Comparison of ENCODE assay signal across 17 cellular contexts in the genomic region with DNA sequence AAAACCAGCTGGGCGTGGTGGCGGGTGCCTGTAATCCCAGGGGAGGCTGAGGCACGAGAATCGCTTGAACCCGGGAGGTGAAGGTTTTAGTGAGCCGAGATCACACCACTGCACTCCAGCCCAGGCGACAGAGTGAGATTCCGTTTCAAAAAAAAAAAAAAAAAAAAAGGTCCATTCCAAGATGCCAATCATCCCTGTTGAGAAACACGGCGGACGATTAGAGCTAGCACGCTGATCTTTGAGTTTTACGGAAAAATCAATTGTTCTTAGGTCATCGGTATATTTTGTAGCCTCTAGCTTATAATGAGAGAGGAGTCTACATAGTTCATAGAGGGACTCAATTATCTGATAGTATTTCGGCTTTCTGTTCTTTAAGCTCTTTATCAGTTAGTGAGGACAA.
A peak's percentile ranks its signal among the peaks of the same experiment; 100 is the strongest.
DNase-seq lines count a peak whose midpoint lies in the region; ATAC-seq and TF ChIP-seq lines count a peak whose summit lies in the region.
"Had no signal": no experiment of that assay in that cellular context is flagged by ENCODE, and none has a peak within 500 bp of the region (broad histone marks: within the 10 kb centered on the region; RNA-seq: fewer than 3 reads in every experiment).

No MANE protein-coding gene starts in this region.

- no peak overlapping the region for H3K9ac ChIP-seq in stomach smooth muscle (ENCODE audit: low read length in 2 of 2)

- no peaks in the 10 kb centered on the region for H3K36me3 Mint-ChIP-seq in activated T-cell treated with anti-CD3 and anti-CD28 coated beads, Interleukin-2, amount 50 U/mL, for 24 hours (ENCODE audit: low read depth)
- H3K36me3 Mint-ChIP-seq in activated CD4-positive, alpha-beta memory T cell treated with anti-CD3 and anti-CD28 coated beads for 36 hours: no peaks in the 10 kb centered on the region

- H3K9me3 Mint-ChIP-seq in activated T-cell treated with anti-CD3 and anti-CD28 coated beads, Interleukin-2, amount 50 U/mL, for 24 hours: no peaks in the 10 kb centered on the region
- H3K9me3 Mint-ChIP-seq in activated CD4-positive, alpha-beta memory T cell treated with anti-CD3 and anti-CD28 coated beads for 36 hours: no peaks in the 10 kb centered on the region

- ATAC-seq in lower lobe of right lung (no peak), HG03045 (IDR thresholded peaks at IDR 0.05; ENCODE audit: unreplicated experiment) (no peak)

- H3K36me3 ChIP-seq in lower lobe of right lung (no peaks in the 10 kb centered on the region), stomach smooth muscle (ENCODE audit: control insufficient read depth in 2 of 2, insufficient read depth in 2 of 2, low read length in 2 of 2) (no peaks in the 10 kb centered on the region), brain microvascular endothelial cell (replicated peaks) (no peaks in the 10 kb centered on the region)
- H3K36me3 ChIP-seq: left lung had no signal

- H3K27me3 Mint-ChIP-seq in activated T-cell treated with anti-CD3 and anti-CD28 coated beads, Interleukin-2, amount 50 U/mL, for 24 hours: no peaks in the 10 kb centered on the region
- H3K27me3 Mint-ChIP-seq in activated CD4-positive, alpha-beta memory T cell treated with anti-CD3 and anti-CD28 coated beads for 36 hours: no peaks in the 10 kb centered on the region

- H3K9me3 ChIP-seq in lower lobe of right lung: no peaks in the 10 kb centered on the region
- no peaks in the 10 kb centered on the region for H3K9me3 ChIP-seq in stomach smooth muscle (ENCODE audit: control insufficient read depth in 2 of 2, low read length in 2 of 2)
- H3K9me3 ChIP-seq: left lung, mucosa of descending colon had no signal

- CTCF ChIA-PET in activated CD4-positive, alpha-beta memory T cell treated with anti-CD3 and anti-CD28 coated beads for 36 hours (lab: Charles Lee): interaction anchor here (0.6 to 3.4 kb wide), 8 partner anchors 10 to 416 kb away, joined by 3 to 27 read pairs (median 10); a partner anchor contains a TSS

- TF ChIP-seq CTCF in lower lobe of right lung (IDR thresholded peaks at IDR 0.05) (no peak), brain microvascular endothelial cell (IDR thresholded peaks at IDR 0.05; ENCODE audit: low read depth, low read length, missing control alignments) (no peak)

- H3K27me3 ChIP-seq in lower lobe of right lung (ENCODE audit: low read depth): no peaks in the 10 kb centered on the region
- no peaks in the 10 kb centered on the region for H3K27me3 ChIP-seq in stomach smooth muscle (ENCODE audit: control insufficient read depth in 1 of 2, insufficient read depth in 2 of 2, low read length in 2 of 2)
- H3K27me3 ChIP-seq in brain microvascular endothelial cell (replicated peaks): no peaks in the 10 kb centered on the region
- H3K27me3 ChIP-seq: left lung had no signal

- peaks cover 47% of the 10 kb centered on the region for H3K4me1 Mint-ChIP-seq in activated T-cell treated with anti-CD3 and anti-CD28 coated beads, Interleukin-2, amount 50 U/mL, for 24 hours (ENCODE audit: low read depth)
- peaks cover 49% of the 10 kb centered on the region for H3K4me1 Mint-ChIP-seq in activated CD4-positive, alpha-beta memory T cell treated with anti-CD3 and anti-CD28 coated beads for 36 hours (ENCODE audit: low read depth)

- H3K4me1 ChIP-seq in lower lobe of right lung: peaks cover 21% of the 10 kb centered on the region
- peaks cover 10% of the 10 kb centered on the region for H3K4me1 ChIP-seq in stomach smooth muscle (ENCODE audit: control insufficient read depth, insufficient read depth, low read length)

- DNase-seq in activated T-cell treated with anti-CD3 and anti-CD28 coated beads, Interleukin-2, amount 50 U/mL, for 24 hours: no peak
- DNase-seq in activated T-cell treated with anti-CD3 and anti-CD28 coated beads for 4 hours (no peak), lower lobe of right lung (no peak), brain microvascular endothelial cell (no peak), amygdala (lab: John Stamatoyannopoulos, UW) (no peak)
- DNase-seq in activated CD4-positive, alpha-beta memory T cell treated with anti-CD3 and anti-CD28 coated beads for 36 hours: no peak
- DNase-seq: DMS79, glutamatergic neuron, H7, left lung, NCI-H1105 treated with DMSO at 0.1 percent for 48 hours, NCI-H2107, NCI-H524 treated with DMSO at 0.1 percent for 48 hours had no signal

- POLR2A ChIA-PET in activated CD4-positive, alpha-beta memory T cell treated with anti-CD3 and anti-CD28 coated beads for 36 hours (lab: Charles Lee): interaction anchor here (0.8 to 1.4 kb wide), 4 partner anchors 9 to 327 kb away, joined by 4 to 6 read pairs (median 4); a partner anchor contains a TSS

- in situ Hi-C loops in brain microvascular endothelial cell (cut with HindIII; ENCODE audit: low pct_ligation_motif_present, low sequenced_read_pairs): no loop called here

- H3K4me3 ChIP-seq in lower lobe of right lung: no peak overlapping the region
- no peak overlapping the region for H3K4me3 ChIP-seq in stomach smooth muscle (ENCODE audit: low read length in 2 of 2)
- H3K4me3 ChIP-seq in brain microvascular endothelial cell (ENCODE audit: low read depth, low read length): no peak overlapping the region
- H3K4me3 ChIP-seq: left lung, mucosa of descending colon had no signal

- H3K27ac Mint-ChIP-seq in activated T-cell treated with anti-CD3 and anti-CD28 coated beads, Interleukin-2, amount 50 U/mL, for 24 hours: peak overlapping the region; percentile 84
- peak overlapping the region; percentile 84 for H3K27ac Mint-ChIP-seq in activated CD4-positive, alpha-beta memory T cell treated with anti-CD3 and anti-CD28 coated beads for 36 hours

- H3K27ac ChIP-seq in lower lobe of right lung (peak overlapping the region; percentile 61), stomach smooth muscle (ENCODE audit: low read length) (peak overlapping the region; percentile 33), brain microvascular endothelial cell (no peak overlapping the region)
- H3K27ac ChIP-seq: VCaP had no signal

- H3K4me3 Mint-ChIP-seq in activated T-cell treated with anti-CD3 and anti-CD28 coated beads, Interleukin-2, amount 50 U/mL, for 24 hours: no peak overlapping the region
- H3K4me3 Mint-ChIP-seq in activated CD4-positive, alpha-beta memory T cell treated with anti-CD3 and anti-CD28 coated beads for 36 hours: no peak overlapping the region

- intact Hi-C loops in activated CD4-positive, alpha-beta memory T cell treated with anti-CD3 and anti-CD28 coated beads for 36 hours (cut with micrococcal nuclease): no loop called here
- intact Hi-C loops in lower lobe of right lung (cut with DNase I): no loop called here
